ENCODE assay signal across 8 cellular contexts in the genomic region with DNA sequence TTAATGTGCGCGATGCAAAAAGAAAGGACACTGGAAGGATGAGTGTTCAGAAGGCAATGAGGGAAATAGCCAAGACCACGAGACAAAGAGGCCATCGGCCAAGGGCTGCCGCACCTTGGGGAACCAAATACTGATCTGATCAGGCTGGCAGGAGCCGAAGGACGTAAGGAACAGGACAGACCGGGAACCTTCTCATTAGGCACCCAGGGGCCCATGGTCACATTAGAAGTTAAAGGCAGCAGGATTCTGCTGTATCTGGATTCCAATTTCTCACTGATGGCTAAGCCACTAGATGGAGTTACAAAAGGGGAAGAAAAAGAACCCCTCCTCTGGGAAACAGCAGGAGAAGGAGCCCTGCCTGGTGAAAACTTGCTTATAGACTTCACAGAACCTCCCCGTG. TPM values are rescaled to one million over a fixed set of nuclear protein-coding genes. Genes with fewer than 3 reads are reported as not detected.
DNase-seq lines count a peak whose midpoint lies in the region; ATAC-seq, FAIRE-seq and TF ChIP-seq lines count a peak whose summit lies in the region.

No MANE protein-coding gene starts in this region.

- no peak for ATAC-seq in GM12878
- ATAC-seq in GM18870 (IDR thresholded peaks at IDR 0.05; ENCODE audit: unreplicated experiment) = no peak

- SMC1A ChIA-PET in GM12878 (lab: Charles Lee; ENCODE audit: uncharacterized antibody, unreplicated experiment) = no interaction called here

- TF ChIP-seq POLR2A in GM12878 (IDR thresholded peaks at IDR 0.05; ENCODE audit: low read depth, low read length) (no peak), vagina (IDR thresholded peaks at IDR 0.05) (no peak)

- H3K4me3 Mint-ChIP-seq in MCF 10A (ENCODE audit: unreplicated experiment) = peak overlapping the region; percentile 79

- BruUV-seq in MCF 10A (replicated peaks; lab: Mats Ljungman, UMichigan) (no TSS peak), mammary epithelial cell (replicated peaks; lab: Mats Ljungman, UMichigan) (no TSS peak), GM12878 (replicated peaks; lab: Mats Ljungman, UMichigan) (no TSS peak)

- RAD21 ChIA-PET in GM12878 (lab: Charles Lee; ENCODE audit: unreplicated experiment) = interaction anchor here (0.7 kb wide), 1 partner anchor 826 kb away, joined by 3 read pairs; no protein-coding TSS in a partner anchor

- no peaks in the 10 kb centered on the region for H3K79me2 ChIP-seq in mammary epithelial cell (ENCODE audit: insufficient read depth, low read length)
- no peaks in the 10 kb centered on the region for H3K79me2 ChIP-seq in GM12878 (ENCODE audit: control insufficient read depth, insufficient read depth, low read length)
- no peaks in the 10 kb centered on the region for H3K79me2 ChIP-seq in mesendoderm (ENCODE audit: control insufficient read depth, insufficient read depth, low read length)

- no peak overlapping the region for H4K8ac ChIP-seq in mesendoderm (ENCODE audit: low read depth, low read length)

- H2BK15ac ChIP-seq in mesendoderm (replicated peaks; ENCODE audit: low read depth) = no peak overlapping the region

- no peak overlapping the region for H3K27ac Mint-ChIP-seq in MCF 10A (ENCODE audit: low read depth, unreplicated experiment)

- no peaks in the 10 kb centered on the region for H3K4me1 ChIP-seq in mammary epithelial cell (ENCODE audit: insufficient read depth, low read length)
- H3K4me1 ChIP-seq in GM12878 (ENCODE audit: control insufficient read depth, insufficient read depth, low read length) = no peaks in the 10 kb centered on the region; the same call in 1 of the 2 replicates
- H3K4me1 ChIP-seq in mesendoderm (ENCODE audit: control insufficient read depth, low read depth, low read length) = no peaks in the 10 kb centered on the region
- H3K4me1 ChIP-seq in vagina = peaks cover 30% of the 10 kb centered on the region

- H3K27ac ChIP-seq in mammary epithelial cell (ENCODE audit: insufficient read depth, low read depth, low read length) (no peak overlapping the region), GM12878 (ENCODE audit: control insufficient read depth, insufficient read depth) (no peak overlapping the region), mesendoderm (ENCODE audit: low read depth, low read length) (no peak overlapping the region), vagina (peak overlapping the region; percentile 53)

- FAIRE-seq in GM12878 (lab: Jason Lieb, UNC) = no peak

- no peak overlapping the region for H2AK5ac ChIP-seq in mesendoderm (ENCODE audit: low read length)

- H4K5ac ChIP-seq in mesendoderm (ENCODE audit: low read length) = no peak overlapping the region

- no peaks in the 10 kb centered on the region for H3K79me1 ChIP-seq in mesendoderm (ENCODE audit: low read length)

- H3K36me3 ChIP-seq in mammary epithelial cell (ENCODE audit: insufficient read depth, low read length) (no peaks in the 10 kb centered on the region), GM12878 (ENCODE audit: control insufficient read depth in 2 of 2, insufficient read depth in 2 of 2, low read length in 1 of 2) (no peaks in the 10 kb centered on the region), mesendoderm (ENCODE audit: control insufficient read depth, insufficient read depth, low read length) (no peaks in the 10 kb centered on the region), vagina (no peaks in the 10 kb centered on the region)

- H3K4me2 ChIP-seq in mammary epithelial cell (ENCODE audit: insufficient read depth, low read depth, low read length) = no peak overlapping the region
- H3K4me2 ChIP-seq in GM12878 (ENCODE audit: control insufficient read depth, insufficient read depth) = peak overlapping the region; percentile 75
- peak overlapping the region; percentile 27 for H3K4me2 ChIP-seq in mesendoderm (ENCODE audit: low read length)

- in situ Hi-C loops in mammary epithelial cell (cut with MboI; ENCODE audit: low sequenced_read_pairs in 2 of 2) (loop anchor here in 1 of 2 donors (10.0 kb wide), 1 partner anchor 64 kb away; no protein-coding TSS in a partner anchor), GM12878 (cut with MboI) (no loop called here)

- no peak overlapping the region for H2AFZ ChIP-seq in mammary epithelial cell (ENCODE audit: low read depth, low read length)
- H2AFZ ChIP-seq in GM12878 (ENCODE audit: control insufficient read depth, low read depth, low read length) = peak overlapping the region; percentile 29; the same call in 1 of the 2 replicates

- H3K4ac ChIP-seq in mesendoderm (ENCODE audit: low read depth, low read length) = no peak overlapping the region

- H3K9me3 Mint-ChIP-seq in MCF 10A (ENCODE audit: unreplicated experiment) = no peaks in the 10 kb centered on the region

- TF ChIP-seq RAD21 in GM12878 (IDR thresholded peaks at IDR 0.05; ENCODE audit: insufficient read depth, low read depth, low read length) = no peak

- no peaks in the 10 kb centered on the region for H3K36me3 Mint-ChIP-seq in MCF 10A (ENCODE audit: insufficient read depth, unreplicated experiment)

- TF ChIP-seq EP300 in GM12878 (IDR thresholded peaks at IDR 0.05; ENCODE audit: borderline replicate concordance in 1 of 2, control insufficient read depth in 1 of 2, low read depth in 2 of 2, low read length in 2 of 2) = no peak

- H3K4me1 Mint-ChIP-seq in MCF 10A (ENCODE audit: insufficient read depth, unreplicated experiment) = peaks cover 6% of the 10 kb centered on the region

- no peak overlapping the region for H2BK5ac ChIP-seq in mesendoderm (ENCODE audit: low read length)

- H3K23ac ChIP-seq in mesendoderm (ENCODE audit: low read length) = no peak overlapping the region

- no peak overlapping the region for H3K9ac ChIP-seq in mammary epithelial cell (ENCODE audit: insufficient read depth, low read length)
- no peak overlapping the region for H3K9ac ChIP-seq in GM12878 (ENCODE audit: control insufficient read depth, insufficient read depth, low read length)
- peak overlapping the region; percentile 54 for H3K9ac ChIP-seq in mesendoderm (ENCODE audit: low read length)

- H3K9me3 ChIP-seq in mammary epithelial cell (replicated peaks; ENCODE audit: insufficient read depth, low read length) (no peaks in the 10 kb centered on the region), GM12878 (replicated peaks; ENCODE audit: control insufficient read depth, insufficient read depth, low read length) (no peaks in the 10 kb centered on the region), vagina (no peaks in the 10 kb centered on the region)

- POLR2A ChIA-PET in MCF 10A (lab: Yijun Ruan, JAX) (interaction anchor here (0.7 kb wide), 1 partner anchor 345 kb away, joined by 3 read pairs; no protein-coding TSS in a partner anchor), GM12878 (lab: Charles Lee) (no interaction called here)

- CTCF ChIA-PET in MCF 10A (lab: Yijun Ruan, JAX) = no interaction called here
- CTCF ChIA-PET in mammary epithelial cell (lab: Charles Lee; ENCODE audit: low non-redundant PET) = no interaction called here
- CTCF ChIA-PET in GM12878 (lab: Yijun Ruan, JAX) = interaction anchor here (1.6 kb wide), 1 partner anchor 27 kb away, joined by 3 read pairs; no protein-coding TSS in a partner anchor

- intact Hi-C loops in MCF 10A (cut with micrococcal nuclease) = no loop called here
- intact Hi-C loops in mammary epithelial cell (cut with micrococcal nuclease) = no loop called here
- intact Hi-C loops in GM12878 (cut with micrococcal nuclease; ENCODE audit: unreplicated experiment) = no loop called here
- intact Hi-C loops in vagina (cut with DNase I) = no loop called here

- H2BK120ac ChIP-seq in mesendoderm (ENCODE audit: low read depth, low read length) = no peak overlapping the region

- no peak for TF ChIP-seq CTCF in MCF 10A (IDR thresholded peaks at IDR 0.05; ENCODE audit: unreplicated experiment)
- TF ChIP-seq CTCF in mammary epithelial cell (conservative IDR thresholded peaks at IDR 0.05 in 1 of 2, IDR thresholded peaks at IDR 0.05 in 1 of 2; ENCODE audit: extremely low read depth in 1 of 2, insufficient read depth in 1 of 2, low read depth in 1 of 2, low read length in 2 of 2) = no peak
- TF ChIP-seq CTCF in GM12878 (IDR thresholded peaks at IDR 0.05 in 2 of 3, conservative IDR thresholded peaks at IDR 0.05 in 1 of 3; ENCODE audit: control insufficient read depth in 2 of 3, extremely low read depth in 1 of 3, insufficient read depth in 1 of 3, low read depth in 3 of 3, low read length in 3 of 3) = no peak
- TF ChIP-seq CTCF in vagina (IDR thresholded peaks at IDR 0.05) = no peak

- H3K27me3 ChIP-seq in mammary epithelial cell (ENCODE audit: insufficient read depth, low read length) = peaks cover 3% of the 10 kb centered on the region
- no peaks in the 10 kb centered on the region for H3K27me3 ChIP-seq in GM12878 (replicated peaks in 1 of 2; ENCODE audit: control insufficient read depth in 2 of 2, insufficient read depth in 2 of 2, low read length in 1 of 2)
- no peaks in the 10 kb centered on the region for H3K27me3 ChIP-seq in mesendoderm (ENCODE audit: insufficient read depth, low read length, poor library complexity)
- no peaks in the 10 kb centered on the region for H3K27me3 ChIP-seq in vagina

- H4K20me1 ChIP-seq in mammary epithelial cell (ENCODE audit: insufficient read depth, low read length) = no peaks in the 10 kb centered on the region
- H4K20me1 ChIP-seq in GM12878 (ENCODE audit: control insufficient read depth, insufficient read depth) = no peaks in the 10 kb centered on the region

- H3K56ac ChIP-seq in mesendoderm (ENCODE audit: low read length) = peak overlapping the region; percentile 79

- peak overlapping the region; percentile 7 for H3K18ac ChIP-seq in mesendoderm (ENCODE audit: low read length)

- H3K4me3 ChIP-seq in mammary epithelial cell (replicated peaks in 1 of 3; ENCODE audit: insufficient read depth in 1 of 3, low read depth in 2 of 3, low read length in 3 of 3) (no peak overlapping the region), GM12878 (no peak overlapping the region), mesendoderm (ENCODE audit: low read length) (no peak overlapping the region), vagina (peak overlapping the region; percentile 43 to 52)

- dilution Hi-C loops in mammary epithelial cell (cut with HindIII; ENCODE audit: low sequenced_read_pairs) = no loop called here

- DNase-seq in MCF 10A (ENCODE audit: unreplicated experiment) (no peak), mammary epithelial cell (no peak), GM12878 (ENCODE audit: low read depth, low spot score) (no peak), mesendoderm (peak; percentile 41), vagina (ENCODE audit: extremely low spot score in 2 of 2) (no peak), NCI-H1048 (lab: John Stamatoyannopoulos, UW) (no peak), NCI-H128 (lab: John Stamatoyannopoulos, UW; ENCODE audit: unreplicated experiment) (no peak)

- WGBS in mammary epithelial cell (ENCODE audit: low coverage, missing lambda C conversion rate) = over 99% methylated on average over 6 of the region's 9 CpGs
- WGBS in GM12878 (ENCODE audit: insufficient coverage, insufficient replicate concordance, low lambda C conversion rate, missing lambda C conversion rate) = 33% methylated on average over 8 of the region's 9 CpGs
- WGBS in mesendoderm (ENCODE audit: extremely low coverage, insufficient coverage, low lambda C conversion rate) = no CpG with 5 or more reads among the region's 9 CpGs

- H3K27me3 Mint-ChIP-seq in MCF 10A (ENCODE audit: insufficient read depth, unreplicated experiment) = peaks cover 37% of the 10 kb centered on the region

RNA-seq across cellular contexts. Expression of gene CPT1A, which starts 28.8 kb away (rescaled TPM):
- total RNA-seq in MCF 10A (2022) (31.8 and 34.0 TPM in 2 replicates), mammary epithelial cell (10 to 100 TPM; 51.8 to 54.8 TPM), GM12878 (2014; rRNA removed) (6.6 and 7.6 TPM in 2 replicates), GM12878 (2014; rRNA removed; fragmentation: Illumina TruSeq; extraction: Trizol) (7.0 and 7.5 TPM in 2 replicates), GM12878 (2021) (17.5 and 17.8 TPM in 2 replicates), vagina (80.8 TPM)
- polyA plus RNA-seq in mammary epithelial cell (13.7 TPM), GM12878 (2011; rRNA removed) (2.5 and 4.5 TPM in 2 replicates), GM12878 (2014; fragmentation: Illumina TruSeq; extraction: Trizol) (7.4 and 10.9 TPM in 2 replicates), GM12878 (2014; fragmentation: Nextera tagmentation; extraction: Ambion mirVana) (1 to 10 TPM; 1.1 to 2.1 TPM), GM12878 (2014; rRNA removed) (7.9 and 9.6 TPM in 2 replicates), GM12878 (2016; fragmentation: Nextera tagmentation; extraction: Ambion mirVana) (1 to 10 TPM; 4.9 to 5.4 TPM)
- polyA minus RNA-seq in mammary epithelial cell = 41.0 TPM
- total RNA-seq in GM12878 (2013; cell fraction: nucleolus; rRNA removed) = 11.0 and 15.9 TPM in 2 replicates
- 6.4 TPM for polyA plus RNA-seq in GM12878 (2011; ENCODE audit: low read depth)
- polyA plus RNA-seq in GM12878 (2011; cell fraction: cytosol; rRNA removed) = 3.3 and 4.3 TPM in 2 replicates
- 5.9 and 8.1 TPM in 2 replicates for polyA plus RNA-seq in GM12878 (2011; cell fraction: nucleus; rRNA removed)
- 4.9 and 7.9 TPM in 2 replicates for polyA plus RNA-seq in GM12878 (2012)
- 7.9 and 11.6 TPM in 2 replicates for polyA minus RNA-seq in GM12878 (2011; rRNA and poly(A)+ RNA removed)
- 4.8 and 6.0 TPM in 2 replicates for polyA minus RNA-seq in GM12878 (2011; cell fraction: cytosol; rRNA and poly(A)+ RNA removed)
- 2.4 and 5.0 TPM in 2 replicates for polyA minus RNA-seq in GM12878 (2011; cell fraction: nucleus; rRNA and poly(A)+ RNA removed)
- polyA plus RNA-seq in mesendoderm (2013, experiment 1 of 2) = 9.0 TPM
- 9.4 TPM for polyA plus RNA-seq in mesendoderm (2013, experiment 2 of 2)

RNA-seq across cellular contexts. Expression of gene MRPL21, which starts 33.2 kb away (rescaled TPM):
- 80.2 and 96.5 TPM in 2 replicates for total RNA-seq in MCF 10A (2022)
- total RNA-seq in mammary epithelial cell = 10 to 100 TPM; 30.2 to 66.3 TPM
- polyA plus RNA-seq in mammary epithelial cell = 83.0 TPM
- polyA minus RNA-seq in mammary epithelial cell = 14.2 TPM
- total RNA-seq in GM12878 (2013; cell fraction: nucleolus; rRNA removed) = 18.4 and 19.7 TPM in 2 replicates
- total RNA-seq in GM12878 (2014; rRNA removed) = 113 and 127 TPM in 2 replicates
- 92.1 and 102 TPM in 2 replicates for total RNA-seq in GM12878 (2014; rRNA removed; fragmentation: Illumina TruSeq; extraction: Trizol)
- total RNA-seq in GM12878 (2021) = 96.5 and 102 TPM in 2 replicates
- polyA plus RNA-seq in GM12878 (2011; ENCODE audit: low read depth) = 31.3 TPM
- polyA plus RNA-seq in GM12878 (2011; rRNA removed) = 85.8 and 131 TPM in 2 replicates
- polyA plus RNA-seq in GM12878 (2011; cell fraction: cytosol; rRNA removed) = 75.5 and 105 TPM in 2 replicates
- polyA plus RNA-seq in GM12878 (2011; cell fraction: nucleus; rRNA removed) = 58.2 and 61.3 TPM in 2 replicates
- 70.0 and 75.5 TPM in 2 replicates for polyA plus RNA-seq in GM12878 (2012)
- 69.3 and 86.6 TPM in 2 replicates for polyA plus RNA-seq in GM12878 (2014; fragmentation: Illumina TruSeq; extraction: Trizol)
- 100 to 1,000 TPM; 194 to 283 TPM for polyA plus RNA-seq in GM12878 (2014; fragmentation: Nextera tagmentation; extraction: Ambion mirVana)
- 129 and 140 TPM in 2 replicates for polyA plus RNA-seq in GM12878 (2014; rRNA removed)
- polyA plus RNA-seq in GM12878 (2016; fragmentation: Nextera tagmentation; extraction: Ambion mirVana) = 100 to 1,000 TPM; 247 to 256 TPM
- polyA minus RNA-seq in GM12878 (2011; rRNA and poly(A)+ RNA removed) = 37.8 and 45.4 TPM in 2 replicates
- polyA minus RNA-seq in GM12878 (2011; cell fraction: cytosol; rRNA and poly(A)+ RNA removed) = 17.0 and 25.8 TPM in 2 replicates
- 24.1 and 43.1 TPM in 2 replicates for polyA minus RNA-seq in GM12878 (2011; cell fraction: nucleus; rRNA and poly(A)+ RNA removed)
- polyA plus RNA-seq in mesendoderm (2013, experiment 1 of 2) = 121 TPM
- 127 TPM for polyA plus RNA-seq in mesendoderm (2013, experiment 2 of 2)
- 68.5 TPM for total RNA-seq in vagina

RNA-seq across cellular contexts. Expression of gene IGHMBP2, which starts 33.2 kb away (rescaled TPM):
- total RNA-seq in MCF 10A (2022) (19.8 and 29.4 TPM in 2 replicates), mammary epithelial cell (10 to 100 TPM in 1 of 2 donors, 1 to 10 TPM in 1; 8.2 to 19.6 TPM), GM12878 (2014; rRNA removed) (7.5 and 7.8 TPM in 2 replicates), GM12878 (2014; rRNA removed; fragmentation: Illumina TruSeq; extraction: Trizol) (6.3 and 7.4 TPM in 2 replicates), GM12878 (2021) (17.1 and 20.1 TPM in 2 replicates), vagina (8.3 TPM)
- polyA plus RNA-seq in mammary epithelial cell (8.9 TPM), GM12878 (2011; rRNA removed) (7.6 and 12.8 TPM in 2 replicates), GM12878 (2014; fragmentation: Illumina TruSeq; extraction: Trizol) (5.7 and 9.8 TPM in 2 replicates), GM12878 (2014; fragmentation: Nextera tagmentation; extraction: Ambion mirVana) (1 to 10 TPM; 1.4 to 1.6 TPM), GM12878 (2014; rRNA removed) (13.4 and 13.9 TPM in 2 replicates), GM12878 (2016; fragmentation: Nextera tagmentation; extraction: Ambion mirVana) (10 to 100 TPM; 12.6 to 13.2 TPM)
- polyA minus RNA-seq in mammary epithelial cell = 29.0 TPM
- 29.3 and 43.7 TPM in 2 replicates for total RNA-seq in GM12878 (2013; cell fraction: nucleolus; rRNA removed)
- 3.4 TPM for polyA plus RNA-seq in GM12878 (2011; ENCODE audit: low read depth)
- polyA plus RNA-seq in GM12878 (2011; cell fraction: cytosol; rRNA removed) = 8.4 and 10.5 TPM in 2 replicates
- 56.2 and 70.0 TPM in 2 replicates for polyA plus RNA-seq in GM12878 (2011; cell fraction: nucleus; rRNA removed)
- polyA plus RNA-seq in GM12878 (2012) = 6.9 and 7.0 TPM in 2 replicates
- 9.9 and 13.0 TPM in 2 replicates for polyA minus RNA-seq in GM12878 (2011; rRNA and poly(A)+ RNA removed)
- polyA minus RNA-seq in GM12878 (2011; cell fraction: cytosol; rRNA and poly(A)+ RNA removed) = 5.6 and 6.4 TPM in 2 replicates
- polyA minus RNA-seq in GM12878 (2011; cell fraction: nucleus; rRNA and poly(A)+ RNA removed) = 19.2 and 31.2 TPM in 2 replicates
- 7.1 TPM for polyA plus RNA-seq in mesendoderm (2013, experiment 1 of 2)
- polyA plus RNA-seq in mesendoderm (2013, experiment 2 of 2) = 7.1 TPM

Comparison
In these comparisons a context has a peak if more than half of its experiments do, and no peak if none do; other contexts are left out.
1. H3K4me3 ChIP-seq: peak in vagina (2 of 2); none in mammary epithelial cell (0 of 3), GM12878 (single experiment) and mesendoderm (single experiment).